10 cellular contexts compared by ENCODE assay signal in genomic region chr1:89546082-89546889, GRCh38. TPM values are rescaled to one million over a fixed set of nuclear protein-coding genes. Genes with fewer than 3 reads are reported as not detected.
A peak's percentile ranks its signal among the peaks of the same experiment; 100 is the strongest.
DNase-seq lines count a peak whose midpoint lies in the region; ATAC-seq, FAIRE-seq and TF ChIP-seq lines count a peak whose summit lies in the region.
"Had no signal": no experiment of that assay in that cellular context is flagged by ENCODE, and none has a peak within 500 bp of the region (broad histone marks: within the 10 kb centered on the region; RNA-seq: fewer than 3 reads in every experiment).

No MANE protein-coding gene starts in this region.

- H3K4me1 Mint-ChIP-seq in activated CD4-positive, alpha-beta T cell treated with anti-CD3 and anti-CD28 coated beads for 36 hours: peaks cover 87% of the 10 kb centered on the region

- no peaks in the 10 kb centered on the region for H3K27me3 Mint-ChIP-seq in activated CD4-positive, alpha-beta T cell treated with anti-CD3 and anti-CD28 coated beads for 36 hours

- H3K9me3 Mint-ChIP-seq in activated CD4-positive, alpha-beta T cell treated with anti-CD3 and anti-CD28 coated beads for 36 hours (ENCODE audit: low read depth): no peaks in the 10 kb centered on the region
- H3K9me3 Mint-ChIP-seq: immature natural killer cell had no signal

- peaks cover 47% of the 10 kb centered on the region for H3K36me3 Mint-ChIP-seq in activated CD4-positive, alpha-beta T cell treated with anti-CD3 and anti-CD28 coated beads for 36 hours (ENCODE audit: low read depth)

- H3K36me3 ChIP-seq in skeletal muscle tissue (ENCODE audit: control insufficient read depth in 3 of 3, insufficient read depth in 3 of 3, low read length in 3 of 3): peaks cover 0 to 2% (median 0%) of the 10 kb centered on the region in 3 donors
- H3K36me3 ChIP-seq: Peyer's patch had no signal

- H3K27ac ChIP-seq in dorsolateral prefrontal cortex: peak overlapping the region in 58 of 59 donors; percentile 3 to 89 (median 74)
- peak overlapping the region; percentile 46 for H3K27ac ChIP-seq in skeletal muscle tissue (ENCODE audit: low read depth, low read length)
- no peak overlapping the region for H3K27ac ChIP-seq in substantia nigra (ENCODE audit: low read depth, low read length, poor library complexity, severe bottlenecking)
- H3K27ac ChIP-seq: Peyer's patch had no signal

- ATAC-seq in activated CD4-positive, alpha-beta T cell treated with anti-CD3 and anti-CD28 coated beads for 36 hours: peak; percentile 53
- no peak for ATAC-seq in HG03520 (IDR thresholded peaks at IDR 0.05; ENCODE audit: unreplicated experiment)

- H3K4me3 ChIP-seq in dorsolateral prefrontal cortex: no peak overlapping the region
- peak overlapping the region in 2 of 3 donors; percentile 20 to 31 for H3K4me3 ChIP-seq in skeletal muscle tissue (ENCODE audit: low read length in 3 of 3)
- H3K4me3 ChIP-seq: Peyer's patch had no signal

- H3K27me3 ChIP-seq in dorsolateral prefrontal cortex: no peaks in the 10 kb centered on the region
- no peaks in the 10 kb centered on the region for H3K27me3 ChIP-seq in skeletal muscle tissue (ENCODE audit: control insufficient read depth in 3 of 3, insufficient read depth in 3 of 3, low read length in 3 of 3)
- H3K27me3 ChIP-seq: Peyer's patch had no signal

- peak; percentile 27 for DNase-seq in activated CD4-positive, alpha-beta T cell treated with anti-CD3 and anti-CD28 coated beads for 36 hours
- DNase-seq in activated CD4-positive, alpha-beta T cell treated with anti-CD3 and anti-CD28 coated beads for 4 hours: no peak
- DNase-seq in RCC 7860 (ENCODE audit: low spot score) (peak; percentile 13), dorsolateral prefrontal cortex (peak in 1 of 10 donors; percentile 53), substantia nigra (lab: John Stamatoyannopoulos, UW) (no peak), NOMO-1 treated with DMSO at 0.1 percent for 48 hours (lab: John Stamatoyannopoulos, UW; ENCODE audit: unreplicated experiment) (no peak)
- DNase-seq: immature natural killer cell, Peyer's patch had no signal

- no peaks in the 10 kb centered on the region for H3K9me3 ChIP-seq in skeletal muscle tissue (ENCODE audit: control insufficient read depth in 3 of 3, low read length in 3 of 3)
- H3K9me3 ChIP-seq: Peyer's patch had no signal

- POLR2A ChIA-PET in activated CD4-positive, alpha-beta T cell treated with anti-CD3 and anti-CD28 coated beads for 36 hours (lab: Charles Lee): interaction anchor here (0.6 to 2.5 kb wide), 8 partner anchors 10 to 66 kb away, joined by 3 to 12 read pairs (median 4); no protein-coding TSS in a partner anchor

- peak overlapping the region; percentile 95 for H3K27ac Mint-ChIP-seq in activated CD4-positive, alpha-beta T cell treated with anti-CD3 and anti-CD28 coated beads for 36 hours
- H3K27ac Mint-ChIP-seq: immature natural killer cell had no signal

- intact Hi-C loops in activated CD4-positive, alpha-beta T cell treated with anti-CD3 and anti-CD28 coated beads for 36 hours (cut with DNase I, micrococcal nuclease): loop anchor here in 1 of 2 experiments (1.0 to 10.0 kb wide), 3 partner anchors 88 to 501 kb away; partner anchors contain the start of gene GBP5
- intact Hi-C loops in dorsolateral prefrontal cortex (cut with DNase I): no loop called here

- no peak overlapping the region for H3K9ac ChIP-seq in skeletal muscle tissue (ENCODE audit: low read depth in 1 of 3, low read length in 3 of 3)

- TF ChIP-seq CTCF in dorsolateral prefrontal cortex (IDR thresholded peaks at IDR 0.05 in 54 of 56, conservative IDR thresholded peaks at IDR 0.05 in 2 of 56; ENCODE audit: low read depth in 1 of 56, partially characterized antibody in 56 of 56): no peak

- no peak for FAIRE-seq in RCC 7860 (lab: Jason Lieb, UNC)

- CTCF ChIA-PET in activated CD4-positive, alpha-beta T cell treated with anti-CD3 and anti-CD28 coated beads for 36 hours (lab: Charles Lee): interaction anchor here (0.8 to 2.7 kb wide), 11 partner anchors 9 to 173 kb away, joined by 3 to 12 read pairs (median 4); partner anchors contain the start of gene LRRC8B

- H3K4me3 Mint-ChIP-seq in activated CD4-positive, alpha-beta T cell treated with anti-CD3 and anti-CD28 coated beads for 36 hours: peak overlapping the region; percentile 34
- H3K4me3 Mint-ChIP-seq: immature natural killer cell had no signal

- peaks cover 18 to 32% (median 21%) of the 10 kb centered on the region in 3 donors for H3K4me1 ChIP-seq in skeletal muscle tissue (ENCODE audit: control insufficient read depth in 3 of 3, insufficient read depth in 3 of 3, low read length in 3 of 3)
- H3K4me1 ChIP-seq: Peyer's patch had no signal

RNA-seq across cellular contexts. Expression of gene LRRC8B, which starts 21.7 kb away (rescaled TPM):
- 10 to 100 TPM; 38.9 to 41.5 TPM for total RNA-seq in activated CD4-positive, alpha-beta T cell treated with anti-CD3 and anti-CD28 coated beads for 36 hours
- total RNA-seq in dorsolateral prefrontal cortex (100 to 1,000 TPM in 21 of 120 experiments, 10 to 100 TPM in 99; 38.4 to 137 (median 85.9) TPM), skeletal muscle tissue (3.7 TPM)

Comparison
In these comparisons a context has a peak if more than half of its experiments do, and no peak if none do; other contexts are left out.
1. DNase-seq: peak in activated CD4-positive, alpha-beta T cell treated with anti-CD3 and anti-CD28 coated beads for 36 hours (single experiment) and RCC 7860 (single experiment); none in activated CD4-positive, alpha-beta T cell treated with anti-CD3 and anti-CD28 coated beads for 4 hours (0 of 2), substantia nigra (0 of 49) and NOMO-1 treated with DMSO at 0.1 percent for 48 hours (single experiment).
2. H3K4me3 ChIP-seq: peak in skeletal muscle tissue (2 of 3); none in dorsolateral prefrontal cortex (0 of 59).